ENCODE assay signal across 8 cellular contexts in genomic region chr18:37270046-37270665, GRCh38.
A peak's percentile ranks its signal among the peaks of the same experiment; 100 is the strongest.
DNase-seq lines count a peak whose midpoint lies in the region; ATAC-seq and TF ChIP-seq lines count a peak whose summit lies in the region.

No MANE protein-coding gene starts in this region.

- H3K9me3 ChIP-seq in DND-41 (ENCODE audit: insufficient read depth, low read length, severe bottlenecking): peaks cover 6% of the 10 kb centered on the region

- POLR2A ChIA-PET in GM10248 (lab: Yijun Ruan, JAX): no interaction called here

- H3K27ac ChIP-seq in DND-41 (ENCODE audit: low read length): no peak overlapping the region

- no peaks in the 10 kb centered on the region for H3K27me3 ChIP-seq in DND-41 (ENCODE audit: insufficient read depth, low read length, poor library complexity)

- H3K4me3 ChIP-seq in DND-41 (ENCODE audit: low read depth in 1 of 2, low read length in 2 of 2): no peak overlapping the region

- peaks cover 14% of the 10 kb centered on the region for H3K27me3 Mint-ChIP-seq in stimulated activated memory B cell treated with anti-CD40 and anti-IgM and Interleukin-4, amounts not matched to agents 10 μg/mL and 1 μg/mL and 100 μg/mL, for 72 hours

- no peak overlapping the region for H3K4me3 Mint-ChIP-seq in stimulated activated memory B cell treated with anti-CD40 and anti-IgM and Interleukin-4, amounts not matched to agents 10 μg/mL and 1 μg/mL and 100 μg/mL, for 72 hours

- CTCF ChIA-PET in GM10248 (lab: Yijun Ruan, JAX): interaction anchor here (1.1 kb wide), 1 partner anchor 13 kb away, joined by 3 read pairs; no protein-coding TSS in a partner anchor

- no peaks in the 10 kb centered on the region for H3K79me2 ChIP-seq in DND-41 (ENCODE audit: insufficient read depth, low read length)

- peaks cover 6% of the 10 kb centered on the region; the same call in 1 of the 2 replicates for H4K20me1 ChIP-seq in DND-41 (ENCODE audit: insufficient read depth, low read length)

- H3K4me2 ChIP-seq in DND-41 (ENCODE audit: insufficient read depth, low read length): no peak overlapping the region

- no peaks in the 10 kb centered on the region for H3K36me3 ChIP-seq in DND-41 (ENCODE audit: insufficient read depth, low read length)

- H3K4me1 Mint-ChIP-seq in stimulated activated memory B cell treated with anti-CD40 and anti-IgM and Interleukin-4, amounts not matched to agents 10 μg/mL and 1 μg/mL and 100 μg/mL, for 72 hours: peaks cover 4% of the 10 kb centered on the region

- DNase-seq in DND-41 (peak; percentile 68), LoVo (ENCODE audit: low spot score) (peak; percentile 42), astrocyte of the hippocampus (ENCODE audit: low read depth, low spot score) (peak; percentile 86), lung microvascular endothelial cell (ENCODE audit: low read depth in 2 of 2) (peak; percentile 55 to 75), GM10248 (ENCODE audit: extremely low spot score) (no peak), NCI-H2081 (lab: John Stamatoyannopoulos, UW) (no peak)

- no peaks in the 10 kb centered on the region for H3K9me3 Mint-ChIP-seq in stimulated activated memory B cell treated with anti-CD40 and anti-IgM and Interleukin-4, amounts not matched to agents 10 μg/mL and 1 μg/mL and 100 μg/mL, for 72 hours

- H3K27ac Mint-ChIP-seq in stimulated activated memory B cell treated with anti-CD40 and anti-IgM and Interleukin-4, amounts not matched to agents 10 μg/mL and 1 μg/mL and 100 μg/mL, for 72 hours: no peak overlapping the region

- ATAC-seq in DND-41 (ENCODE audit: insufficient read depth, low read depth) (peak; percentile 82), HG02798 (IDR thresholded peaks at IDR 0.05; ENCODE audit: poor library complexity, unreplicated experiment) (no peak)
- no peak for ATAC-seq in stimulated activated memory B cell treated with anti-CD40 and anti-IgM and Interleukin-4, amounts not matched to agents 10 μg/mL and 1 μg/mL and 100 μg/mL, for 72 hours

- no peaks in the 10 kb centered on the region for H3K36me3 Mint-ChIP-seq in stimulated activated memory B cell treated with anti-CD40 and anti-IgM and Interleukin-4, amounts not matched to agents 10 μg/mL and 1 μg/mL and 100 μg/mL, for 72 hours

- no peak overlapping the region for H2AFZ ChIP-seq in DND-41 (ENCODE audit: low read depth, low read length)

- no peaks in the 10 kb centered on the region for H3K4me1 ChIP-seq in DND-41 (ENCODE audit: insufficient read depth, low read length)

- H3K9ac ChIP-seq in DND-41 (ENCODE audit: low read depth, low read length): no peak overlapping the region

- no peak for TF ChIP-seq CTCF in DND-41 (IDR thresholded peaks at IDR 0.05; ENCODE audit: borderline replicate concordance, extremely low read depth, low read length, poor library complexity, severe bottlenecking)
- TF ChIP-seq CTCF in GM10248 (IDR thresholded peaks at IDR 0.05; ENCODE audit: control extremely low read depth, extremely low read depth, low read depth, missing control alignments): no peak

Comparison
In these comparisons a context has a peak if more than half of its experiments do, and no peak if none do; other contexts are left out.
1. DNase-seq: peak in DND-41 (single experiment), LoVo (single experiment), astrocyte of the hippocampus (single experiment) and lung microvascular endothelial cell (2 of 2); none in GM10248 (single experiment) and NCI-H2081 (0 of 2).